8 cellular contexts compared by ENCODE assay signal in genomic region chr2:157789933-157790511, GRCh38.
DNase-seq lines count a peak whose midpoint lies in the region; ATAC-seq and TF ChIP-seq lines count a peak whose summit lies in the region.

No MANE protein-coding gene starts in this region.

- H3K9me3 ChIP-seq in lower lobe of right lung (no peaks in the 10 kb centered on the region), stomach smooth muscle (ENCODE audit: control insufficient read depth in 2 of 2, low read length in 2 of 2) (no peaks in the 10 kb centered on the region)

- peak overlapping the region; percentile 18 to 43 for H3K9ac ChIP-seq in stomach smooth muscle (ENCODE audit: low read length in 2 of 2)

- DNase-seq in NCI-H82 (lab: John Stamatoyannopoulos, UW) (peak; percentile 15), NCI-H82 treated with DMSO at 0.1 percent for 48 hours (lab: John Stamatoyannopoulos, UW; ENCODE audit: unreplicated experiment) (no peak), astrocyte of the hippocampus (ENCODE audit: low read depth, low spot score) (peak; percentile 38), lower lobe of right lung (peak; percentile 47)
- DNase-seq in stimulated activated CD4-positive, alpha-beta T cell treated with anti-CD3 and anti-CD28 coated beads, Interleukin-15, amount 100 ng/mL, for 24 hours, result no peak

- ATAC-seq in lower lobe of right lung (peak; percentile 69 to 73), GM19397 (IDR thresholded peaks at IDR 0.05; ENCODE audit: unreplicated experiment) (no peak), HG02840 (IDR thresholded peaks at IDR 0.05; ENCODE audit: low FRiP score, unreplicated experiment) (no peak)

- TF ChIP-seq CTCF in lower lobe of right lung (IDR thresholded peaks at IDR 0.05), result no peak

- intact Hi-C loops in lower lobe of right lung (cut with DNase I), result loop anchor here (10.0 kb wide), 1 partner anchor 85 kb away; the partner anchor contains the start of gene ACVR1

- no peaks in the 10 kb centered on the region for H3K27me3 ChIP-seq in lower lobe of right lung (ENCODE audit: low read depth)
- no peaks in the 10 kb centered on the region for H3K27me3 ChIP-seq in stomach smooth muscle (ENCODE audit: control insufficient read depth in 1 of 2, insufficient read depth in 2 of 2, low read length in 2 of 2)

- H3K4me3 ChIP-seq in lower lobe of right lung, result no peak overlapping the region
- peak overlapping the region in 1 of 2 donors; percentile 16 for H3K4me3 ChIP-seq in stomach smooth muscle (ENCODE audit: low read length in 2 of 2)

- no peaks in the 10 kb centered on the region for H3K36me3 ChIP-seq in lower lobe of right lung
- H3K36me3 ChIP-seq in stomach smooth muscle (ENCODE audit: control insufficient read depth in 2 of 2, insufficient read depth in 2 of 2, low read length in 2 of 2), result peaks cover 0 to 2% of the 10 kb centered on the region in 2 donors

- peaks cover 42% of the 10 kb centered on the region for H3K4me1 ChIP-seq in lower lobe of right lung
- H3K4me1 ChIP-seq in stomach smooth muscle (ENCODE audit: control insufficient read depth, insufficient read depth, low read length), result peaks cover 53% of the 10 kb centered on the region

- H3K27ac ChIP-seq in lower lobe of right lung (no peak overlapping the region), stomach smooth muscle (ENCODE audit: low read length) (peak overlapping the region; percentile 79)

Comparison
In these comparisons a context has a peak if more than half of its experiments do, and no peak if none do; other contexts are left out.
1. DNase-seq: peak in NCI-H82 (single experiment), astrocyte of the hippocampus (single experiment) and lower lobe of right lung (single experiment); none in NCI-H82 treated with DMSO at 0.1 percent for 48 hours (single experiment) and stimulated activated CD4-positive, alpha-beta T cell treated with anti-CD3 and anti-CD28 coated beads, Interleukin-15, amount 100 ng/mL, for 24 hours (single experiment).
2. ATAC-seq: peak in lower lobe of right lung (2 of 2); none in GM19397 (single experiment) and HG02840 (single experiment).